27 cellular contexts compared by ENCODE assay signal in the genomic region with DNA sequence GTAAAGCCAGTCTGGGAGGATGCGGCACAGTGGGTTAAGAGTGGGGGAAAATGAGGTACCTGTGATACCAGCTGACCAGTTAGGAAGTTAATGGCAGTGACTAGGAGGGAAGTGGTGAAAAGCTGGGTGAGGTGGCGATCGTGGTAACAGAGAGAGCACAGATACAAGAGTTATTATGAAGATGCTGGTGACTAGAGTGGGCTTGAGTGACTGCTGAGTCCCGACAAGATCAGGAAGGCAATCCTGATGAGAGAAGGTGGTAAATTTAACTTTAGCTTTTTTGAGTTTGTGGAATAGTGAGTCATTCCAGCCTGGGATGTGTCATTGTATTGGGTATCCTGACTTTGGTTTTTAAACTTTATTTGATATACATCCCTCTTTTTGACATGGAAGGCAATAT. TPM values are rescaled to one million over a fixed set of nuclear protein-coding genes. Genes with fewer than 3 reads are reported as not detected.
DNase-seq lines count a peak whose midpoint lies in the region; ATAC-seq lines count a peak whose summit lies in the region.
"Had no signal": no experiment of that assay in that cellular context is flagged by ENCODE, and none has a peak within 500 bp of the region (broad histone marks: within the 10 kb centered on the region; RNA-seq: fewer than 3 reads in every experiment).

No MANE protein-coding gene starts in this region.

- peaks cover 17% of the 10 kb centered on the region for H3K36me3 Mint-ChIP-seq in activated CD8-positive, alpha-beta T cell treated with anti-CD3 and anti-CD28 coated beads, Interleukin-2, amount 10 ng/mL, durations not matched to agents 7 days and 5 days (ENCODE audit: low read depth)
- H3K36me3 Mint-ChIP-seq in stimulated activated memory B cell treated with anti-CD40 and anti-IgM and Interleukin-4, amounts not matched to agents 10 μg/mL and 1 μg/mL and 100 μg/mL, for 72 hours, result no peaks in the 10 kb centered on the region
- H3K36me3 Mint-ChIP-seq: stimulated activated naive B cell treated with anti-CD40 and anti-IgM and Interleukin-4, amounts not matched to agents 10 μg/mL and 1 μg/mL and 100 μg/mL, for 72 hours; T-cell had no signal

- intact Hi-C loops in left ventricle myocardium superior (cut with micrococcal nuclease), result no loop called here

- H3K4me3 Mint-ChIP-seq in activated CD8-positive, alpha-beta T cell treated with anti-CD3 and anti-CD28 coated beads, Interleukin-2, amount 10 ng/mL, durations not matched to agents 7 days and 5 days, result no peak overlapping the region
- H3K4me3 Mint-ChIP-seq in stimulated activated memory B cell treated with anti-CD40 and anti-IgM and Interleukin-4, amounts not matched to agents 10 μg/mL and 1 μg/mL and 100 μg/mL, for 72 hours, result no peak overlapping the region
- H3K4me3 Mint-ChIP-seq: activated naive CD4-positive, alpha-beta T cell treated with anti-CD3 and anti-CD28 coated beads for 36 hours; activated T-cell treated with anti-CD3 and anti-CD28 coated beads, Interleukin-2, amount 50 U/mL, for 72 hours; central memory CD8-positive, alpha-beta T cell; stimulated activated naive B cell treated with anti-CD40 and anti-IgM and Interleukin-4, amounts not matched to agents 10 μg/mL and 1 μg/mL and 100 μg/mL, for 72 hours had no signal

- H3K4me1 Mint-ChIP-seq in activated CD8-positive, alpha-beta T cell treated with anti-CD3 and anti-CD28 coated beads, Interleukin-2, amount 10 ng/mL, durations not matched to agents 7 days and 5 days (ENCODE audit: low read depth), result peaks cover 53% of the 10 kb centered on the region
- H3K4me1 Mint-ChIP-seq in stimulated activated memory B cell treated with anti-CD40 and anti-IgM and Interleukin-4, amounts not matched to agents 10 μg/mL and 1 μg/mL and 100 μg/mL, for 72 hours, result no peaks in the 10 kb centered on the region
- H3K4me1 Mint-ChIP-seq: central memory CD8-positive, alpha-beta T cell; stimulated activated naive B cell treated with anti-CD40 and anti-IgM and Interleukin-4, amounts not matched to agents 10 μg/mL and 1 μg/mL and 100 μg/mL, for 72 hours had no signal

- H3K9me3 Mint-ChIP-seq in activated CD8-positive, alpha-beta T cell treated with anti-CD3 and anti-CD28 coated beads, Interleukin-2, amount 10 ng/mL, durations not matched to agents 7 days and 5 days (ENCODE audit: insufficient read depth), result peaks cover 4% of the 10 kb centered on the region
- H3K9me3 Mint-ChIP-seq in stimulated activated memory B cell treated with anti-CD40 and anti-IgM and Interleukin-4, amounts not matched to agents 10 μg/mL and 1 μg/mL and 100 μg/mL, for 72 hours, result no peaks in the 10 kb centered on the region
- H3K9me3 Mint-ChIP-seq: activated naive CD4-positive, alpha-beta T cell treated with anti-CD3 and anti-CD28 coated beads for 36 hours; activated T-cell treated with anti-CD3 and anti-CD28 coated beads, Interleukin-2, amount 50 U/mL, for 72 hours; central memory CD8-positive, alpha-beta T cell; T-cell had no signal

- no peak for ATAC-seq in activated CD8-positive, alpha-beta T cell treated with anti-CD3 and anti-CD28 coated beads, Interleukin-2, amount 10 ng/mL, durations not matched to agents 7 days and 5 days
- ATAC-seq in left ventricle myocardium superior (peak; percentile 15), HG03520 (IDR thresholded peaks at IDR 0.05; ENCODE audit: unreplicated experiment) (no peak)
- ATAC-seq in stimulated activated memory B cell treated with anti-CD40 and anti-IgM and Interleukin-4, amounts not matched to agents 10 μg/mL and 1 μg/mL and 100 μg/mL, for 72 hours, result no peak
- ATAC-seq: activated CD4-positive, CD25-positive, alpha-beta regulatory T cell treated with anti-CD3 and anti-CD28 coated beads, Interleukin-2, amount 50 U/mL, for 24 hours; activated T-cell treated with anti-CD3 and anti-CD28 coated beads, Interleukin-2, amount 50 U/mL, for 72 hours; left lobe of liver; naive thymus-derived CD4-positive, alpha-beta T cell; stimulated activated naive B cell treated with anti-CD40 and anti-IgM and Interleukin-4, amounts not matched to agents 10 μg/mL and 1 μg/mL and 100 μg/mL, for 72 hours; T-cell had no signal

- peaks cover 47% of the 10 kb centered on the region for H3K27me3 Mint-ChIP-seq in activated CD8-positive, alpha-beta T cell treated with anti-CD3 and anti-CD28 coated beads, Interleukin-2, amount 10 ng/mL, durations not matched to agents 7 days and 5 days (ENCODE audit: low read depth)
- H3K27me3 Mint-ChIP-seq in stimulated activated memory B cell treated with anti-CD40 and anti-IgM and Interleukin-4, amounts not matched to agents 10 μg/mL and 1 μg/mL and 100 μg/mL, for 72 hours, result peaks cover 57% of the 10 kb centered on the region

- CTCF ChIA-PET in activated CD8-positive, alpha-beta T cell treated with anti-CD3 and anti-CD28 coated beads, Interleukin-2, amount 10 ng/mL, durations not matched to agents 7 days and 5 days (lab: Charles Lee), result interaction anchor here (0.7 kb wide), 1 partner anchor 83 kb away, joined by 4 read pairs; no protein-coding TSS in a partner anchor

- POLR2A ChIA-PET in activated CD8-positive, alpha-beta T cell treated with anti-CD3 and anti-CD28 coated beads, Interleukin-2, amount 10 ng/mL, durations not matched to agents 7 days and 5 days (lab: Charles Lee), result no interaction called here

- no peak overlapping the region for H3K27ac Mint-ChIP-seq in activated CD8-positive, alpha-beta T cell treated with anti-CD3 and anti-CD28 coated beads, Interleukin-2, amount 10 ng/mL, durations not matched to agents 7 days and 5 days
- no peak overlapping the region for H3K27ac Mint-ChIP-seq in stimulated activated memory B cell treated with anti-CD40 and anti-IgM and Interleukin-4, amounts not matched to agents 10 μg/mL and 1 μg/mL and 100 μg/mL, for 72 hours
- H3K27ac Mint-ChIP-seq: activated naive CD4-positive, alpha-beta T cell treated with anti-CD3 and anti-CD28 coated beads for 36 hours; activated T-cell treated with anti-CD3 and anti-CD28 coated beads, Interleukin-2, amount 50 U/mL, for 72 hours; stimulated activated naive B cell treated with anti-CD40 and anti-IgM and Interleukin-4, amounts not matched to agents 10 μg/mL and 1 μg/mL and 100 μg/mL, for 72 hours; T-cell had no signal

- peak; percentile 2 for DNase-seq in stimulated activated CD4-positive, alpha-beta T cell treated with anti-CD3 and anti-CD28 coated beads, Interleukin-15, amount 100 ng/mL, for 24 hours
- DNase-seq in stimulated activated CD4-positive, alpha-beta T cell treated with anti-CD3 and anti-CD28 coated beads, Interleukin-12 subunit alpha, Interleukin-12 subunit beta, amount 100 ng/mL, for 4 hours, result no peak
- peak; percentile 43 for DNase-seq in activated CD8-positive, alpha-beta T cell treated with anti-CD3 and anti-CD28 coated beads, Interleukin-2, amount 10 ng/mL, durations not matched to agents 7 days and 5 days
- DNase-seq in left ventricle myocardium superior (no peak), NCI-H2081 treated with DMSO at 0.1 percent for 48 hours (lab: John Stamatoyannopoulos, UW) (no peak), GM03348 (ENCODE audit: low spot score) (no peak)
- DNase-seq: ACHN; activated naive CD4-positive, alpha-beta T cell treated with anti-CD3 and anti-CD28 coated beads for 36 hours; activated T-cell treated with anti-CD3 and anti-CD28 coated beads, Interleukin-2, amount 50 U/mL, for 72 hours; anterior cingulate cortex; C1 segment of cervical spinal cord; HCEC 1CT; KG1; naive thymus-derived CD4-positive, alpha-beta T cell; NCI-H1436; NCI-H2107; NCI-H446; nucleus accumbens; SJCRH30; stimulated activated CD4-positive, alpha-beta T cell treated with anti-CD3 and anti-CD28 coated beads, Interleukin-2, amount 100 ng/mL, for 48 hours; stimulated activated naive B cell treated with anti-CD40 and anti-IgM and Interleukin-4, amounts not matched to agents 10 μg/mL and 1 μg/mL and 100 μg/mL, for 72 hours; T-cell had no signal

RNA-seq across cellular contexts. Expression of gene CMYA5, which starts 38.8 kb away (rescaled TPM):
- under 1 TPM; 0.18 to 0.40 TPM for total RNA-seq in activated CD8-positive, alpha-beta T cell treated with anti-CD3 and anti-CD28 coated beads, Interleukin-2, amount 10 ng/mL, durations not matched to agents 7 days and 5 days
- 960 TPM for total RNA-seq in left ventricle myocardium superior

Comparison
In these comparisons a context has a peak if more than half of its experiments do, and no peak if none do; other contexts are left out.
1. DNase-seq: peak in stimulated activated CD4-positive, alpha-beta T cell treated with anti-CD3 and anti-CD28 coated beads, Interleukin-15, amount 100 ng/mL, for 24 hours (single experiment) and activated CD8-positive, alpha-beta T cell treated with anti-CD3 and anti-CD28 coated beads, Interleukin-2, amount 10 ng/mL, durations not matched to agents 7 days and 5 days (single experiment); none in stimulated activated CD4-positive, alpha-beta T cell treated with anti-CD3 and anti-CD28 coated beads, Interleukin-12 subunit alpha, Interleukin-12 subunit beta, amount 100 ng/mL, for 4 hours (single experiment), left ventricle myocardium superior (single experiment), NCI-H2081 treated with DMSO at 0.1 percent for 48 hours (single experiment) and GM03348 (single experiment).
2. RNA of gene CMYA5, which starts 38.8 kb away (total RNA-seq): 960 TPM in left ventricle myocardium superior (single experiment); 0.18 to 0.40 TPM in activated CD8-positive, alpha-beta T cell treated with anti-CD3 and anti-CD28 coated beads, Interleukin-2, amount 10 ng/mL, durations not matched to agents 7 days and 5 days; every median in the first group is over 100 times any median in the second.